Comparison of ENCODE assay signal across 27 cellular contexts in genomic region chr2:23666241-23667025, GRCh38.
"Had no signal": no experiment of that assay in that cellular context is flagged by ENCODE, and none has a peak within 500 bp of the region (broad histone marks: within the 10 kb centered on the region; RNA-seq: fewer than 3 reads in every experiment).

No MANE protein-coding gene starts in this region.

- DNase-seq: hypothalamus; immature natural killer cell; kidney; left colon; mesendoderm; naive thymus-derived CD4-positive, alpha-beta T cell; ovary; stimulated activated CD4-positive, alpha-beta T cell treated with anti-CD3 and anti-CD28 coated beads, Interleukin-12 subunit alpha, Interleukin-12 subunit beta, amount 100 ng/mL, for 4 hours; stimulated activated CD4-positive, alpha-beta T cell treated with anti-CD3 and anti-CD28 coated beads, Interleukin-15, amount 100 ng/mL, for 24 hours; stimulated activated CD4-positive, alpha-beta T cell treated with anti-CD3 and anti-CD28 coated beads, Interleukin-2, amount 100 ng/mL, for 24 hours; stimulated activated CD4-positive, alpha-beta T cell treated with anti-CD3 and anti-CD28 coated beads, Interleukin-4, amount 100 ng/mL, for 1 hour; stimulated activated naive B cell treated with anti-CD40 and anti-IgM and Interleukin-4, amounts not matched to agents 10 μg/mL and 1 μg/mL and 100 μg/mL, for 72 hours; stimulated activated naive CD8-positive, alpha-beta T cell treated with anti-CD3 and anti-CD28 coated beads, Interleukin-15, Interleukin-2, amounts not matched to agents 100 U/mL and 50 U/mL, for 24 hours; stomach; testis; tibial artery; uterus had no signal

- H3K4me3 Mint-ChIP-seq: immature natural killer cell; mesothelial cell of epicardium; naive thymus-derived CD4-positive, alpha-beta T cell; natural killer cell treated with Interleukin-12 subunit alpha and Interleukin-12 subunit beta and Interleukin-15 and Interleukin-18, amount 100 ng/mL, for 72 hours; neural crest cell; stimulated activated naive B cell treated with anti-CD40 and anti-IgM and Interleukin-4, amounts not matched to agents 10 μg/mL and 1 μg/mL and 100 μg/mL, for 72 hours; type B pancreatic cell had no signal

- H3K4me3 ChIP-seq: left lung, lung, ovary, skin epidermis, stomach, testis, tibial artery, uterus had no signal

- H3K9me3 Mint-ChIP-seq: immature natural killer cell; mesothelial cell of epicardium; naive thymus-derived CD4-positive, alpha-beta T cell; natural killer cell treated with Interleukin-12 subunit alpha and Interleukin-12 subunit beta and Interleukin-15 and Interleukin-18, amount 100 ng/mL, for 72 hours; neural crest cell; stimulated activated naive B cell treated with anti-CD40 and anti-IgM and Interleukin-4, amounts not matched to agents 10 μg/mL and 1 μg/mL and 100 μg/mL, for 72 hours; type B pancreatic cell had no signal

- H3K27me3 Mint-ChIP-seq: type B pancreatic cell had no signal

- H3K4me1 Mint-ChIP-seq: immature natural killer cell; stimulated activated naive B cell treated with anti-CD40 and anti-IgM and Interleukin-4, amounts not matched to agents 10 μg/mL and 1 μg/mL and 100 μg/mL, for 72 hours had no signal

- H3K36me3 Mint-ChIP-seq: immature natural killer cell; natural killer cell treated with Interleukin-12 subunit alpha and Interleukin-12 subunit beta and Interleukin-15 and Interleukin-18, amount 100 ng/mL, for 72 hours; stimulated activated naive B cell treated with anti-CD40 and anti-IgM and Interleukin-4, amounts not matched to agents 10 μg/mL and 1 μg/mL and 100 μg/mL, for 72 hours had no signal

- H3K9me3 ChIP-seq: left lung, ovary, stomach, testis, tibial artery, uterus had no signal

- H3K27ac ChIP-seq: left lung, ovary, skin epidermis, stomach, testis, tibial artery, uterus had no signal

- H3K27ac Mint-ChIP-seq: immature natural killer cell; mesothelial cell of epicardium; naive thymus-derived CD4-positive, alpha-beta T cell; natural killer cell treated with Interleukin-12 subunit alpha and Interleukin-12 subunit beta and Interleukin-15 and Interleukin-18, amount 100 ng/mL, for 72 hours; progenitor cell of endocrine pancreas; stimulated activated naive B cell treated with anti-CD40 and anti-IgM and Interleukin-4, amounts not matched to agents 10 μg/mL and 1 μg/mL and 100 μg/mL, for 72 hours; type B pancreatic cell had no signal

- H3K27me3 ChIP-seq: ovary, testis, tibial artery, uterus had no signal

- H3K4me1 ChIP-seq: left lung had no signal

- H3K36me3 ChIP-seq: left lung, ovary, stomach, tibial artery, uterus had no signal

- ATAC-seq: left colon; left lung; naive thymus-derived CD4-positive, alpha-beta T cell; natural killer cell treated with Interleukin-12 subunit alpha and Interleukin-12 subunit beta and Interleukin-15 and Interleukin-18, amount 100 ng/mL, for 72 hours; right cardiac atrium; sciatic nerve; stimulated activated naive B cell treated with anti-CD40 and anti-IgM and Interleukin-4, amounts not matched to agents 10 μg/mL and 1 μg/mL and 100 μg/mL, for 72 hours; stimulated activated naive CD8-positive, alpha-beta T cell treated with anti-CD3 and anti-CD28 coated beads, Interleukin-15, Interleukin-2, amounts not matched to agents 100 U/mL and 50 U/mL, for 24 hours had no signal
